26 cellular contexts compared by ENCODE assay signal in the genomic region with DNA sequence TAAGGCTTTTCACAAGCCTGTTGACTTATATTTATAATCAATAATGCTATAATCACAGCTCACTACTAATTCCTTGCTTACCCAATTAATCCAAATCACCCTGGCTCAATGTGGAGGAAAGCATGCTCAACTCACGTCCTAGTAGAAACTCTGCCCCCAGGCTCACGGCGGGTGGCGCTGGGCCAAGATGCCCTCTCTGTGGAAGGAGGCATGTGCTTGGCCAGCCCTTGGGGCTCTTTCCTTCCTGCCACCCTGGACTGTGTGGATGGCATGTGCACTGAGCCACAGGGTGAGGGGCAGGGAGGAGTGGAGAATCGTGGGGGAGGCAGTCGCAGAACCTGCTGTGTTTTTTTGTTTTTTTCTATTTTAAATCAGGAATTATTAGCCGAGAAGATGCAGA.
"Had no signal": no experiment of that assay in that cellular context is flagged by ENCODE, and none has a peak within 500 bp of the region (broad histone marks: within the 10 kb centered on the region; RNA-seq: fewer than 3 reads in every experiment).

No MANE protein-coding gene starts in this region.

- H3K27me3 Mint-ChIP-seq: naive B cell had no signal

- H3K4me1 Mint-ChIP-seq: immature natural killer cell, naive B cell had no signal

- H3K4me3 Mint-ChIP-seq: immature natural killer cell, mesothelial cell of epicardium, naive B cell had no signal

- H3K27ac ChIP-seq: colonic mucosa, dorsolateral prefrontal cortex, epithelial cell of prostate, esophagus squamous epithelium, gastroesophageal sphincter, heart left ventricle, hepatocyte, lower lobe of right lung had no signal

- H3K4me1 ChIP-seq: colonic mucosa, esophagus squamous epithelium, gastroesophageal sphincter, heart left ventricle, lower lobe of right lung had no signal

- H3K27ac Mint-ChIP-seq: immature natural killer cell, mesothelial cell of epicardium, naive B cell had no signal

- H3K9me3 Mint-ChIP-seq: immature natural killer cell had no signal

- H3K4me3 ChIP-seq: colonic mucosa, dorsolateral prefrontal cortex, esophagus squamous epithelium, gastroesophageal sphincter, heart left ventricle, hepatocyte, lower lobe of right lung, mucosa of descending colon had no signal

- ATAC-seq: esophagus mucosa, gastroesophageal sphincter, heart left ventricle, left colon, left lobe of liver, left ventricle myocardium superior, lower lobe of right lung, mucosa of descending colon had no signal

- H3K36me3 ChIP-seq: colonic mucosa, esophagus squamous epithelium, gastroesophageal sphincter, heart left ventricle, lower lobe of right lung had no signal

- H3K36me3 Mint-ChIP-seq: immature natural killer cell, mesothelial cell of epicardium, naive B cell had no signal

- DNase-seq: colonic mucosa; dermis blood vessel endothelial cell; dorsolateral prefrontal cortex; effector CD4-positive, alpha-beta T cell; effector memory CD4-positive, alpha-beta T cell; erythroblast; esophagus squamous epithelium; foreskin fibroblast; heart left ventricle; hypothalamus; immature natural killer cell; islet precursor cell; kidney; kidney glomerular epithelial cell; left colon; left ventricle myocardium superior; lower lobe of right lung; mesenchymal stem cell; mucosa of descending colon; naive B cell had no signal

- H3K27me3 ChIP-seq: colonic mucosa, dorsolateral prefrontal cortex, esophagus squamous epithelium, gastroesophageal sphincter, heart left ventricle, hepatocyte had no signal

- H3K9me3 ChIP-seq: colonic mucosa, esophagus squamous epithelium, heart left ventricle, lower lobe of right lung, mucosa of descending colon had no signal
